ENCODE assay signal across 18 cellular contexts in genomic region chr3:24048843-24049242, GRCh38.
A peak's percentile ranks its signal among the peaks of the same experiment; 100 is the strongest.
DNase-seq lines count a peak whose midpoint lies in the region; ATAC-seq and TF ChIP-seq lines count a peak whose summit lies in the region.
"Had no signal": no experiment of that assay in that cellular context is flagged by ENCODE, and none has a peak within 500 bp of the region (broad histone marks: within the 10 kb centered on the region; RNA-seq: fewer than 3 reads in every experiment).

No MANE protein-coding gene starts in this region.

- intact Hi-C loops in psoas muscle (cut with DNase I) (no loop called here), natural killer cell (cut with micrococcal nuclease) (no loop called here)

- WGBS in psoas muscle, 3 donors, result 33 to 44% (median 37%) methylated on average over 1 of the region's 1 CpG

- H3K36me3 Mint-ChIP-seq in natural killer cell, result no peaks in the 10 kb centered on the region
- H3K36me3 Mint-ChIP-seq: activated naive CD8-positive, alpha-beta T cell treated with anti-CD3 and anti-CD28 coated beads for 36 hours; CD8-positive, alpha-beta T cell had no signal

- H3K4me1 ChIP-seq in psoas muscle (no peaks in the 10 kb centered on the region), BE2C (no peaks in the 10 kb centered on the region)

- no peaks in the 10 kb centered on the region for H3K9me3 ChIP-seq in psoas muscle
- H3K9me3 ChIP-seq in BE2C, result no peaks in the 10 kb centered on the region

- peak overlapping the region; percentile 95 for H3K27ac ChIP-seq in RWPE1
- no peak overlapping the region for H3K27ac ChIP-seq in psoas muscle

- CTCF ChIA-PET in RWPE1 (lab: Yijun Ruan, JAX), result no interaction called here

- peaks cover 0 to 2% of the 10 kb centered on the region in 2 donors for H3K27me3 Mint-ChIP-seq in natural killer cell (ENCODE audit: low read depth in 2 of 2)
- H3K27me3 Mint-ChIP-seq: activated naive CD8-positive, alpha-beta T cell treated with anti-CD3 and anti-CD28 coated beads for 36 hours; activated T-helper 17 cell treated with anti-CD3 and anti-CD28 coated beads, Interleukin-2, amount 50 U/mL, for 72 hours had no signal

- POLR2A ChIA-PET in RWPE1 (lab: Yijun Ruan, JAX; ENCODE audit: low non-redundant PET), result no interaction called here

- DNase-seq in AG20443 (ENCODE audit: low spot score) (peak; percentile 47), RWPE1 (ENCODE audit: low spot score) (no peak), fibroblast of gingiva (ENCODE audit: low read depth) (peak; percentile 98), psoas muscle (no peak), amygdala (lab: John Stamatoyannopoulos, UW) (no peak), natural killer cell (no peak), BE2C (no peak)
- DNase-seq: CD8-positive, alpha-beta T cell; NCI-H1694 treated with DMSO at 0.1 percent for 48 hours; NCI-H2227 treated with DMSO at 0.1 percent for 48 hours; RPMI8226; small intestine; substantia nigra had no signal

- no peak overlapping the region for H3K27ac Mint-ChIP-seq in natural killer cell
- H3K27ac Mint-ChIP-seq: activated naive CD8-positive, alpha-beta T cell treated with anti-CD3 and anti-CD28 coated beads for 36 hours; activated T-helper 17 cell treated with anti-CD3 and anti-CD28 coated beads, Interleukin-2, amount 50 U/mL, for 72 hours; CD8-positive, alpha-beta T cell had no signal

- peaks cover 0 to 3% of the 10 kb centered on the region in 2 donors for H3K9me3 Mint-ChIP-seq in natural killer cell
- H3K9me3 Mint-ChIP-seq: activated naive CD8-positive, alpha-beta T cell treated with anti-CD3 and anti-CD28 coated beads for 36 hours; activated T-helper 17 cell treated with anti-CD3 and anti-CD28 coated beads, Interleukin-2, amount 50 U/mL, for 72 hours; CD8-positive, alpha-beta T cell; nephron had no signal

- TF ChIP-seq CTCF in RWPE1 (conservative IDR thresholded peaks at IDR 0.05; ENCODE audit: low read depth) (no peak), psoas muscle (IDR thresholded peaks at IDR 0.05) (no peak), natural killer cell (IDR thresholded peaks at IDR 0.05) (no peak), BE2C (IDR thresholded peaks at IDR 0.05; ENCODE audit: low read depth, low read length) (no peak)

- no peaks in the 10 kb centered on the region for H3K4me1 Mint-ChIP-seq in natural killer cell

- H3K36me3 ChIP-seq in psoas muscle (ENCODE audit: insufficient read depth in 1 of 2, low read depth in 1 of 2) (no peaks in the 10 kb centered on the region), BE2C (no peaks in the 10 kb centered on the region)

- ATAC-seq in psoas muscle (peak in 3 of 4 donors; percentile 38 to 57 (median 48)), GM21360 (IDR thresholded peaks at IDR 0.05; ENCODE audit: unreplicated experiment) (no peak), natural killer cell (no peak)
- ATAC-seq: CD8-positive, alpha-beta T cell had no signal

- H3K27me3 ChIP-seq in psoas muscle (ENCODE audit: insufficient read depth in 3 of 3, low read length in 2 of 3) (no peaks in the 10 kb centered on the region), BE2C (no peaks in the 10 kb centered on the region)

- no peak overlapping the region for H3K4me3 Mint-ChIP-seq in natural killer cell
- H3K4me3 Mint-ChIP-seq: activated CD4-positive, alpha-beta T cell treated with anti-CD3 and anti-CD28 coated beads for 36 hours; activated naive CD8-positive, alpha-beta T cell treated with anti-CD3 and anti-CD28 coated beads for 36 hours; activated T-helper 17 cell treated with anti-CD3 and anti-CD28 coated beads, Interleukin-2, amount 50 U/mL, for 72 hours; CD8-positive, alpha-beta T cell; nephron had no signal

- no peak overlapping the region for H3K4me3 ChIP-seq in psoas muscle
- no peak overlapping the region for H3K4me3 ChIP-seq in BE2C (ENCODE audit: low read depth, low read length)

Comparison
In these comparisons a context has a peak if more than half of its experiments do, and no peak if none do; other contexts are left out.
1. DNase-seq: peak in AG20443 (single experiment) and fibroblast of gingiva (single experiment); none in RWPE1 (single experiment), psoas muscle (0 of 2), amygdala (0 of 56), natural killer cell (single experiment) and BE2C (single experiment).
2. ATAC-seq: peak in psoas muscle (3 of 4); none in GM21360 (single experiment) and natural killer cell (0 of 3).